1 cellular context compared by ENCODE assay signal in genomic region chr1:32539584-32540571, GRCh38.
TF ChIP-seq lines count a peak whose summit lies in the region.

No MANE protein-coding gene starts in this region.

TF ChIP-seq in HEK293, 187 proteins besides CTCF, POLR2A, EP300 and RAD21 (continued from another document):
- TF ChIP-seq PRDM2 (tag by site-specific recombination; IDR thresholded peaks at IDR 0.05; ENCODE audit: borderline replicate concordance) (no peak), ZNF146 (tag by site-specific recombination; IDR thresholded peaks at IDR 0.05) (no peak), SCRT2 (tag by site-specific recombination; IDR thresholded peaks at IDR 0.05) (no peak), ZBTB10 (tag by site-specific recombination; IDR thresholded peaks at IDR 0.05) (0 out of 2 replicates have a peak, but pooled peaks have one; percentile 30), ZNF398 (tag by site-specific recombination; IDR thresholded peaks at IDR 0.05) (peak; percentile 10; the same call in 1 of the 2 replicates), ZNF596 (tag by site-specific recombination; IDR thresholded peaks at IDR 0.05) (0 out of 2 replicates have a peak, but pooled peaks have one; percentile 9), ZNF776 (tag by site-specific recombination; IDR thresholded peaks at IDR 0.05; ENCODE audit: borderline replicate concordance) (no peak), ZNF529 (tag by site-specific recombination; IDR thresholded peaks at IDR 0.05; ENCODE audit: insufficient replicate concordance) (no peak), ZBTB20 (tag by site-specific recombination; IDR thresholded peaks at IDR 0.05) (peak; percentile 76; the same call in 1 of the 2 replicates), PATZ1 (tag by site-specific recombination; IDR thresholded peaks at IDR 0.05) (0 out of 2 replicates have a peak, but pooled peaks have one; percentile 3), GLIS2 (tag by site-specific recombination; IDR thresholded peaks at IDR 0.05) (0 out of 2 replicates have a peak, but pooled peaks have one; percentile 31), ZNF140 (tag by site-specific recombination; IDR thresholded peaks at IDR 0.05) (no peak), ZSCAN18 (tag by site-specific recombination; IDR thresholded peaks at IDR 0.05) (no peak), ZNF10 (tag by site-specific recombination; IDR thresholded peaks at IDR 0.05) (no peak), HIC1 (tag by site-specific recombination; IDR thresholded peaks at IDR 0.05) (no peak), ZEB2 (tag by site-specific recombination; IDR thresholded peaks at IDR 0.05) (0 out of 2 replicates have a peak, but pooled peaks have one; percentile 29), FEZF1 (tag by site-specific recombination; IDR thresholded peaks at IDR 0.05) (no peak), ZNF239 (tag by site-specific recombination; IDR thresholded peaks at IDR 0.05) (no peak), ZFP37 (tag by site-specific recombination; IDR thresholded peaks at IDR 0.05) (no peak), ZNF18 (tag by site-specific recombination; IDR thresholded peaks at IDR 0.05) (no peak), GLIS1 (tag by site-specific recombination; IDR thresholded peaks at IDR 0.05) (no peak), KLF8 (tag by site-specific recombination; IDR thresholded peaks at IDR 0.05) (peak; percentile 54; the same call in 1 of the 2 replicates), REPIN1 (tag by site-specific recombination; IDR thresholded peaks at IDR 0.05; ENCODE audit: low read depth) (no peak), KLF7 (tag by site-specific recombination; IDR thresholded peaks at IDR 0.05; ENCODE audit: borderline replicate concordance) (peak; percentile 32; the same call in 1 of the 2 replicates), ZNF707 (tag by site-specific recombination; IDR thresholded peaks at IDR 0.05) (no peak), PRDM4 (tag by site-specific recombination; IDR thresholded peaks at IDR 0.05) (no peak), ZXDB (tag by site-specific recombination; IDR thresholded peaks at IDR 0.05) (peak; percentile 49), ZNF426 (tag by site-specific recombination; IDR thresholded peaks at IDR 0.05) (no peak), HOXD13 (CRISPR knock-in tag; IDR thresholded peaks at IDR 0.05; ENCODE audit: borderline replicate concordance) (no peak)
TF ChIP-seq in HEK293: peak in this region for 19.
